In genomic region chr20:62652051-62652893, GRCh38 we compare ENCODE assay signal across 1 cellular context.
A peak's percentile ranks its signal among the peaks of the same experiment; 100 is the strongest.
TF ChIP-seq lines count a peak whose summit lies in the region.

No MANE protein-coding gene starts in this region.

TF ChIP-seq in HepG2, 621 proteins besides CTCF, POLR2A, EP300 and RAD21 (continued from another document and continues in another):
- TF ChIP-seq ARID3A (IDR thresholded peaks at IDR 0.05; ENCODE audit: low read depth, low read length) = no peak
- peak; percentile 77 for TF ChIP-seq SKIL (CRISPR knock-in tag; IDR thresholded peaks at IDR 0.05; ENCODE audit: borderline replicate concordance)
- TF ChIP-seq ZNF569 (CRISPR knock-in tag; IDR thresholded peaks at IDR 0.05; ENCODE audit: borderline replicate concordance) = no peak
- TF ChIP-seq CERS6 (CRISPR knock-in tag; IDR thresholded peaks at IDR 0.05) = 0 out of 2 replicates have a peak, but pooled peaks have one; percentile 67
- no peak for TF ChIP-seq CEBPB (IDR thresholded peaks at IDR 0.05; ENCODE audit: borderline replicate concordance, low read depth, low read length)
- TF ChIP-seq MNT (IDR thresholded peaks at IDR 0.05) = peak; percentile 91
- peak; percentile 83; the same call in 1 of the 2 replicates for TF ChIP-seq YEATS2 (CRISPR knock-in tag; IDR thresholded peaks at IDR 0.05; ENCODE audit: borderline replicate concordance)
- 0 out of 2 replicates have a peak, but pooled peaks have one; percentile 29 for TF ChIP-seq ZNF251 (CRISPR knock-in tag; IDR thresholded peaks at IDR 0.05)
- TF ChIP-seq ZNF18 (CRISPR knock-in tag; IDR thresholded peaks at IDR 0.05; ENCODE audit: insufficient replicate concordance) = no peak
- no peak for TF ChIP-seq ETV6 (CRISPR knock-in tag; conservative IDR thresholded peaks at IDR 0.05)
- TF ChIP-seq PRDM4 (CRISPR knock-in tag; IDR thresholded peaks at IDR 0.05; ENCODE audit: borderline replicate concordance) = no peak
- TF ChIP-seq GPN1 (CRISPR knock-in tag; IDR thresholded peaks at IDR 0.05; ENCODE audit: borderline replicate concordance) = no peak
- peak; percentile 34; the same call in 1 of the 2 replicates for TF ChIP-seq BORCS8-MEF2B (CRISPR knock-in tag; IDR thresholded peaks at IDR 0.05)
- TF ChIP-seq ZFX (CRISPR knock-in tag; IDR thresholded peaks at IDR 0.05; ENCODE audit: low read depth) = peak; percentile 69
- TF ChIP-seq EHMT2 (IDR thresholded peaks at IDR 0.05; ENCODE audit: borderline replicate concordance, low read depth, low read length) = no peak
- no peak for TF ChIP-seq NCOA1 (CRISPR knock-in tag; IDR thresholded peaks at IDR 0.05)
- TF ChIP-seq ZFY (CRISPR knock-in tag; IDR thresholded peaks at IDR 0.05) = peak; percentile 70
- TF ChIP-seq SKI (IDR thresholded peaks at IDR 0.05; ENCODE audit: partially characterized antibody) = peak; percentile 64
- TF ChIP-seq HMGXB3 (CRISPR knock-in tag; IDR thresholded peaks at IDR 0.05; ENCODE audit: borderline replicate concordance) = peak; percentile 84; the same call in 1 of the 2 replicates
- no peak for TF ChIP-seq MED8 (CRISPR knock-in tag; IDR thresholded peaks at IDR 0.05; ENCODE audit: insufficient replicate concordance)
- TF ChIP-seq ZNF850 (CRISPR knock-in tag; conservative IDR thresholded peaks at IDR 0.05) = no peak
- no peak for TF ChIP-seq IRX3 (CRISPR knock-in tag; IDR thresholded peaks at IDR 0.05; ENCODE audit: borderline replicate concordance, low read depth)
- TF ChIP-seq ZNF605 (CRISPR knock-in tag; IDR thresholded peaks at IDR 0.05) = peak; percentile 92
- TF ChIP-seq SIN3A (IDR thresholded peaks at IDR 0.05; ENCODE audit: borderline replicate concordance, low read depth, low read length) = peak; percentile 86; the same call in 1 of the 2 replicates
- peak; percentile 22; the same call in 1 of the 2 replicates for TF ChIP-seq KDM4B (CRISPR knock-in tag; IDR thresholded peaks at IDR 0.05)
- peak; percentile 88 for TF ChIP-seq ZFP91 (CRISPR knock-in tag; IDR thresholded peaks at IDR 0.05; ENCODE audit: borderline replicate concordance)
- TF ChIP-seq ZNF263 (CRISPR knock-in tag; IDR thresholded peaks at IDR 0.05) = no peak
- peak; percentile 84 for TF ChIP-seq HMG20A (CRISPR knock-in tag; IDR thresholded peaks at IDR 0.05; ENCODE audit: borderline replicate concordance)
- TF ChIP-seq HES4 (CRISPR knock-in tag; IDR thresholded peaks at IDR 0.05; ENCODE audit: borderline replicate concordance) = no peak
- no peak for TF ChIP-seq ZNF343 (CRISPR knock-in tag; IDR thresholded peaks at IDR 0.05)
- TF ChIP-seq PHF5A (CRISPR knock-in tag; IDR thresholded peaks at IDR 0.05; ENCODE audit: low read depth, unreplicated experiment) = peak; percentile 49
- TF ChIP-seq ZNF17 (CRISPR knock-in tag; IDR thresholded peaks at IDR 0.05) = no peak
- TF ChIP-seq TBX2 (CRISPR knock-in tag; IDR thresholded peaks at IDR 0.05; ENCODE audit: borderline replicate concordance) = peak; percentile 43; the same call in 1 of the 2 replicates
- TF ChIP-seq BCL3 (CRISPR knock-in tag; IDR thresholded peaks at IDR 0.05) = no peak; the same call in 1 of the 2 replicates
- peak; percentile 67; the same call in 1 of the 2 replicates for TF ChIP-seq TCF7 (IDR thresholded peaks at IDR 0.05; ENCODE audit: low read depth)
- TF ChIP-seq STAG1 (CRISPR knock-in tag; IDR thresholded peaks at IDR 0.05) = 0 out of 2 replicates have a peak, but pooled peaks have one; percentile 4
- TF ChIP-seq HNRNPL (IDR thresholded peaks at IDR 0.05; ENCODE audit: low read depth, low read length) = peak; percentile 94
- peak; percentile 94 for TF ChIP-seq ELF3 (CRISPR knock-in tag; IDR thresholded peaks at IDR 0.05)
- TF ChIP-seq CBX5 (CRISPR knock-in tag; IDR thresholded peaks at IDR 0.05; ENCODE audit: borderline replicate concordance) = peak; percentile 90
- TF ChIP-seq RFX5 (IDR thresholded peaks at IDR 0.05; ENCODE audit: low read depth, low read length) = no peak
- peak; percentile 88 for TF ChIP-seq FOXO1 (CRISPR knock-in tag; IDR thresholded peaks at IDR 0.05)
- TF ChIP-seq HNRNPK (IDR thresholded peaks at IDR 0.05; ENCODE audit: low read depth, low read length, poor library complexity, severe bottlenecking) = no peak
- TF ChIP-seq ZNF768 (CRISPR knock-in tag; IDR thresholded peaks at IDR 0.05) = no peak
- no peak for TF ChIP-seq ZNF34 (CRISPR knock-in tag; IDR thresholded peaks at IDR 0.05; ENCODE audit: borderline replicate concordance)
